Comparison of ENCODE assay signal across 8 cellular contexts in genomic region chr19:17938092-17938845, GRCh38. TPM values are rescaled to one million over a fixed set of nuclear protein-coding genes. Genes with fewer than 3 reads are reported as not detected.
DNase-seq lines count a peak whose midpoint lies in the region; ATAC-seq and TF ChIP-seq lines count a peak whose summit lies in the region.

No MANE protein-coding gene starts in this region.

- peak; percentile 90 for DNase-seq in ELF-1 (ENCODE audit: low read depth, low spot score)
- DNase-seq in HS-5 (ENCODE audit: low read depth) = peak; percentile 66
- peak; percentile 75 for DNase-seq in PC-9
- peak; percentile 88 for DNase-seq in activated T-cell treated with anti-CD3 and anti-CD28 coated beads, Interleukin-2, amount 50 U/mL, for 24 hours
- peak; percentile 66 for DNase-seq in fibroblast of gingiva (ENCODE audit: low read depth)
- peak; percentile 77 for DNase-seq in neural crest cell (ENCODE audit: low read depth, low spot score)
- peak; percentile 83 to 84 for DNase-seq in stimulated activated naive CD8-positive, alpha-beta T cell treated with anti-CD3 and anti-CD28 coated beads, Interleukin-15, amount 100 ng/mL, for 72 hours

- no peak overlapping the region for H3K27ac Mint-ChIP-seq in activated T-cell treated with anti-CD3 and anti-CD28 coated beads, Interleukin-2, amount 50 U/mL, for 24 hours
- no peak overlapping the region for H3K27ac Mint-ChIP-seq in neural crest cell (ENCODE audit: unreplicated experiment)
- H3K27ac Mint-ChIP-seq in stimulated activated naive CD8-positive, alpha-beta T cell treated with anti-CD3 and anti-CD28 coated beads, Interleukin-15, amount 100 ng/mL, for 72 hours = no peak overlapping the region

- H3K9me2 ChIP-seq in PC-9 (ENCODE audit: insufficient read depth) = no peaks in the 10 kb centered on the region

- H3K4me1 Mint-ChIP-seq in activated T-cell treated with anti-CD3 and anti-CD28 coated beads, Interleukin-2, amount 50 U/mL, for 24 hours (ENCODE audit: low read depth) = peaks cover 20% of the 10 kb centered on the region
- peaks cover 7% of the 10 kb centered on the region for H3K4me1 Mint-ChIP-seq in neural crest cell
- peaks cover 15% of the 10 kb centered on the region for H3K4me1 Mint-ChIP-seq in stimulated activated naive CD8-positive, alpha-beta T cell treated with anti-CD3 and anti-CD28 coated beads, Interleukin-15, amount 100 ng/mL, for 72 hours

- H3K4me3 ChIP-seq in PC-9 = no peak overlapping the region

- intact Hi-C loops in PC-9 (cut with micrococcal nuclease; ENCODE audit: unreplicated experiment) = loop anchor here (1.0 to 5.0 kb wide), 3 partner anchors 58 to 214 kb away; partner anchors contain the start of gene PIK3R2

- no peak overlapping the region for H3K4me2 ChIP-seq in PC-9

- H3K36me3 Mint-ChIP-seq in activated T-cell treated with anti-CD3 and anti-CD28 coated beads, Interleukin-2, amount 50 U/mL, for 24 hours (ENCODE audit: low read depth) = peaks cover 71% of the 10 kb centered on the region
- no peaks in the 10 kb centered on the region for H3K36me3 Mint-ChIP-seq in neural crest cell (ENCODE audit: low read depth)

- H3K9me3 Mint-ChIP-seq in activated T-cell treated with anti-CD3 and anti-CD28 coated beads, Interleukin-2, amount 50 U/mL, for 24 hours = no peaks in the 10 kb centered on the region
- no peaks in the 10 kb centered on the region for H3K9me3 Mint-ChIP-seq in neural crest cell
- H3K9me3 Mint-ChIP-seq in stimulated activated naive CD8-positive, alpha-beta T cell treated with anti-CD3 and anti-CD28 coated beads, Interleukin-15, amount 100 ng/mL, for 72 hours = no peaks in the 10 kb centered on the region

- peak; percentile 94 for ATAC-seq in stimulated activated naive CD8-positive, alpha-beta T cell treated with anti-CD3 and anti-CD28 coated beads, Interleukin-15, amount 100 ng/mL, for 72 hours
- ATAC-seq in GM21367 (IDR thresholded peaks at IDR 0.05; ENCODE audit: unreplicated experiment) = no peak

- H3K9me3 ChIP-seq in PC-9 (ENCODE audit: insufficient read depth, low read depth) = no peaks in the 10 kb centered on the region

- no peak overlapping the region for H3K4me3 Mint-ChIP-seq in activated T-cell treated with anti-CD3 and anti-CD28 coated beads, Interleukin-2, amount 50 U/mL, for 24 hours
- peak overlapping the region; percentile 57 for H3K4me3 Mint-ChIP-seq in neural crest cell
- no peak overlapping the region for H3K4me3 Mint-ChIP-seq in stimulated activated naive CD8-positive, alpha-beta T cell treated with anti-CD3 and anti-CD28 coated beads, Interleukin-15, amount 100 ng/mL, for 72 hours

- H2AFZ ChIP-seq in PC-9 = no peak overlapping the region

- peaks cover 11% of the 10 kb centered on the region for H3F3A ChIP-seq in PC-9 (ENCODE audit: insufficient read depth, low read depth)

- no TSS peak for BruUV-seq in PC-9 (replicated peaks; lab: Mats Ljungman, UMichigan)

- H3K79me2 ChIP-seq in PC-9 (ENCODE audit: low read depth) = peaks cover 23% of the 10 kb centered on the region

- H3K27me3 ChIP-seq in PC-9 (ENCODE audit: insufficient read depth, low read depth) = no peaks in the 10 kb centered on the region

- POLR2A ChIA-PET in PC-9 (lab: Charles Lee; ENCODE audit: unreplicated experiment) = interaction anchor here (0.6 to 0.7 kb wide), 2 partner anchors 45 to 340 kb away, joined by 3 to 4 read pairs; no protein-coding TSS in a partner anchor

- H3K36me3 ChIP-seq in PC-9 (ENCODE audit: low read depth) = peaks cover 4% of the 10 kb centered on the region

- peaks cover 12% of the 10 kb centered on the region for H3K4me1 ChIP-seq in PC-9 (replicated peaks; ENCODE audit: insufficient read depth)

- TF ChIP-seq CTCF in PC-9 (conservative IDR thresholded peaks at IDR 0.05) = peak; percentile 97
- peak; percentile 94 for TF ChIP-seq CTCF in neural crest cell (conservative IDR thresholded peaks at IDR 0.05)

- CTCF ChIA-PET in PC-9 (lab: Charles Lee) = interaction anchor here (1.1 to 1.2 kb wide), 2 partner anchors 37 to 58 kb away, joined by 4 to 6 read pairs; no protein-coding TSS in a partner anchor

- H3K27ac ChIP-seq in PC-9 = no peak overlapping the region

- H3K27me3 Mint-ChIP-seq in activated T-cell treated with anti-CD3 and anti-CD28 coated beads, Interleukin-2, amount 50 U/mL, for 24 hours = no peaks in the 10 kb centered on the region
- H3K27me3 Mint-ChIP-seq in neural crest cell (ENCODE audit: low read depth) = no peaks in the 10 kb centered on the region
- no peaks in the 10 kb centered on the region for H3K27me3 Mint-ChIP-seq in stimulated activated naive CD8-positive, alpha-beta T cell treated with anti-CD3 and anti-CD28 coated beads, Interleukin-15, amount 100 ng/mL, for 72 hours

- no peaks in the 10 kb centered on the region for H4K20me1 ChIP-seq in PC-9 (ENCODE audit: insufficient read depth)

RNA-seq across cellular contexts. Expression of gene CCDC124, which starts 5.5 kb away (rescaled TPM):
- total RNA-seq in PC-9 (2021) = 114 and 118 TPM in 2 replicates
- total RNA-seq in neural crest cell = 122 and 126 TPM in 2 replicates

RNA-seq across cellular contexts. Expression of gene KCNN1, which starts 28.6 kb away (rescaled TPM):
- 0.09 TPM in 1 of 2 replicates, not detected in the other for total RNA-seq in PC-9 (2021)
- 6.2 and 6.5 TPM in 2 replicates for total RNA-seq in neural crest cell
